17 cellular contexts compared by ENCODE assay signal in the genomic region with DNA sequence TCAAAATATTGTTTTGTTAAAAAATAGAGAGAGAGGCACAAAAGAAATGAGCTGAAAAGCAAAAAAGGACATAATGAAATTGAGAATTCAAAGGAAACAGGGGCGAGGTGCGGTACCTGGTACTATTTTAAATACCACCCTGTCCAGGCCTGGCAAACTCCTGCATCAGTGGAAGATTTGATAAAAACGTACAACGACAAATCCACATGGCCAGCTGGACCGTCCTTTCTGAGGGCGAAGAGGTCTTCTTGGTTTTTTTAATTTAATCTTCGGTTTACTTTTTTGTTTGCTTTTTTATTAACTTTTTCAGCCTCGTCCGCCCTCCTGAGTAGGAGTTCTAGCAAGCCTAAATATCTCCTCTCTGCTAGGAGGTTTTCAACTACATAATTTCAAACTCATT. TPM values are rescaled to one million over a fixed set of nuclear protein-coding genes. Genes with fewer than 3 reads are reported as not detected.
A peak's percentile ranks its signal among the peaks of the same experiment; 100 is the strongest.
DNase-seq lines count a peak whose midpoint lies in the region; ATAC-seq and TF ChIP-seq lines count a peak whose summit lies in the region.
"Had no signal": no experiment of that assay in that cellular context is flagged by ENCODE, and none has a peak within 500 bp of the region (broad histone marks: within the 10 kb centered on the region; RNA-seq: fewer than 3 reads in every experiment).

No MANE protein-coding gene starts in this region.

- peaks cover 40% of the 10 kb centered on the region for H3K4me1 ChIP-seq in foreskin keratinocyte
- peaks cover 76% of the 10 kb centered on the region for H3K4me1 ChIP-seq in suprapubic skin
- no peaks in the 10 kb centered on the region for H3K4me1 ChIP-seq in gastrocnemius medialis

- H3K9me3 ChIP-seq in suprapubic skin (no peaks in the 10 kb centered on the region), gastrocnemius medialis (no peaks in the 10 kb centered on the region)

- peaks cover 82% of the 10 kb centered on the region for H3K36me3 Mint-ChIP-seq in activated naive CD4-positive, alpha-beta T cell treated with anti-CD3 and anti-CD28 coated beads for 36 hours (ENCODE audit: low read depth)
- H3K36me3 Mint-ChIP-seq in activated T-cell treated with anti-CD3 and anti-CD28 coated beads, Interleukin-2, amount 50 U/mL, for 24 hours (ENCODE audit: low read depth), result peaks cover 92% of the 10 kb centered on the region

- ATAC-seq in foreskin keratinocyte (no peak), gastrocnemius medialis (no peak), GM21515 (IDR thresholded peaks at IDR 0.05; ENCODE audit: unreplicated experiment) (no peak)
- ATAC-seq: right cardiac atrium had no signal

- no peak for TF ChIP-seq EP300 in suprapubic skin (IDR thresholded peaks at IDR 0.05)

- H3K36me3 ChIP-seq in suprapubic skin (no peaks in the 10 kb centered on the region), gastrocnemius medialis (no peaks in the 10 kb centered on the region)

- no peaks in the 10 kb centered on the region for H3K27me3 ChIP-seq in foreskin keratinocyte
- H3K27me3 ChIP-seq in suprapubic skin, result peaks cover 6% of the 10 kb centered on the region
- peaks cover 3 to 17% (median 6%) of the 10 kb centered on the region in 3 donors for H3K27me3 ChIP-seq in gastrocnemius medialis

- H3K27me3 Mint-ChIP-seq in activated naive CD4-positive, alpha-beta T cell treated with anti-CD3 and anti-CD28 coated beads for 36 hours (ENCODE audit: low read depth), result no peaks in the 10 kb centered on the region
- H3K27me3 Mint-ChIP-seq in activated T-cell treated with anti-CD3 and anti-CD28 coated beads, Interleukin-2, amount 50 U/mL, for 24 hours, result no peaks in the 10 kb centered on the region

- peaks cover 87% of the 10 kb centered on the region for H3K4me1 Mint-ChIP-seq in activated naive CD4-positive, alpha-beta T cell treated with anti-CD3 and anti-CD28 coated beads for 36 hours (ENCODE audit: low read depth)
- H3K4me1 Mint-ChIP-seq in activated T-cell treated with anti-CD3 and anti-CD28 coated beads, Interleukin-2, amount 50 U/mL, for 24 hours (ENCODE audit: low read depth), result peaks cover 100% of the 10 kb centered on the region

- CTCF ChIA-PET in activated naive CD4-positive, alpha-beta T cell treated with anti-CD3 and anti-CD28 coated beads for 36 hours (lab: Charles Lee), result interaction anchor here (1.1 to 2.7 kb wide), 2 partner anchors 17 to 26 kb away, joined by 5 to 9 read pairs; no protein-coding TSS in a partner anchor

- peak overlapping the region; percentile 92 for H3K27ac ChIP-seq in foreskin keratinocyte
- H3K27ac ChIP-seq in suprapubic skin, result peak overlapping the region; percentile 91
- H3K27ac ChIP-seq in gastrocnemius medialis, result no peak overlapping the region

- intact Hi-C loops in activated naive CD4-positive, alpha-beta T cell treated with anti-CD3 and anti-CD28 coated beads for 36 hours (cut with micrococcal nuclease), result loop anchor here (1.0 to 10.0 kb wide), 3 partner anchors 17 to 745 kb away; no protein-coding TSS in a partner anchor
- intact Hi-C loops in gastrocnemius medialis (cut with DNase I; ENCODE audit: low total_unique reads), result loop anchor here (10.0 kb wide), 1 partner anchor 65 kb away; no protein-coding TSS in a partner anchor

- TF ChIP-seq POLR2A in suprapubic skin (IDR thresholded peaks at IDR 0.05) (no peak), gastrocnemius medialis (IDR thresholded peaks at IDR 0.05) (no peak)

- H3K9me3 Mint-ChIP-seq in activated naive CD4-positive, alpha-beta T cell treated with anti-CD3 and anti-CD28 coated beads for 36 hours, result no peaks in the 10 kb centered on the region
- no peaks in the 10 kb centered on the region for H3K9me3 Mint-ChIP-seq in activated T-cell treated with anti-CD3 and anti-CD28 coated beads, Interleukin-2, amount 50 U/mL, for 24 hours
- H3K9me3 Mint-ChIP-seq: HFFc6 had no signal

- H3K4me3 ChIP-seq in suprapubic skin, result peak overlapping the region; percentile 33
- no peak overlapping the region for H3K4me3 ChIP-seq in gastrocnemius medialis

- no peak for TF ChIP-seq CTCF in foreskin keratinocyte (conservative IDR thresholded peaks at IDR 0.05)
- no peak for TF ChIP-seq CTCF in suprapubic skin (IDR thresholded peaks at IDR 0.05)
- TF ChIP-seq CTCF in gastrocnemius medialis (IDR thresholded peaks at IDR 0.05 in 4 of 5, conservative IDR thresholded peaks at IDR 0.05 in 1 of 5), result no peak

- peak overlapping the region; percentile 96 for H3K4me3 Mint-ChIP-seq in activated naive CD4-positive, alpha-beta T cell treated with anti-CD3 and anti-CD28 coated beads for 36 hours
- H3K4me3 Mint-ChIP-seq in activated T-cell treated with anti-CD3 and anti-CD28 coated beads, Interleukin-2, amount 50 U/mL, for 24 hours, result peak overlapping the region; percentile 99
- H3K4me3 Mint-ChIP-seq: HFFc6 had no signal

- in situ Hi-C loops in gastrocnemius medialis (cut with MboI; ENCODE audit: low sequenced_read_pairs in 4 of 4), result loop anchor here in 1 of 4 donors (25.0 kb wide), 1 partner anchor 1123 kb away; no protein-coding TSS in a partner anchor

- DNase-seq in activated naive CD4-positive, alpha-beta T cell treated with anti-CD3 and anti-CD28 coated beads for 36 hours, result no peak
- no peak for DNase-seq in activated naive CD4-positive, alpha-beta T cell treated with Interleukin-2 at 50 U/mL for 16 hours
- DNase-seq in activated T-cell treated with anti-CD3 and anti-CD28 coated beads, Interleukin-2, amount 50 U/mL, for 24 hours, result no peak
- DNase-seq in foreskin keratinocyte (peak in 1 of 2 donors; percentile 50), suprapubic skin (ENCODE audit: low spot score in 2 of 2) (no peak), gastrocnemius medialis (no peak), NOMO-1 treated with DMSO at 0.1 percent for 48 hours (lab: John Stamatoyannopoulos, UW; ENCODE audit: unreplicated experiment) (no peak)
- DNase-seq: HFFc6; midbrain; NCI-H1436 treated with DMSO at 0.1 percent for 48 hours; nucleus accumbens; right cardiac atrium; RPMI8226; stimulated activated CD4-positive, alpha-beta T cell treated with anti-CD3 and anti-CD28 coated beads, Interleukin-1b, Interleukin-23, amount 100 ng/mL, for 48 hours; SW 1271 had no signal

- WGBS in suprapubic skin, result 45% methylated on average over 9 of the region's 9 CpGs

- H3K27ac Mint-ChIP-seq in activated naive CD4-positive, alpha-beta T cell treated with anti-CD3 and anti-CD28 coated beads for 36 hours, result peak overlapping the region; percentile 95
- H3K27ac Mint-ChIP-seq in activated T-cell treated with anti-CD3 and anti-CD28 coated beads, Interleukin-2, amount 50 U/mL, for 24 hours, result peak overlapping the region; percentile 100
- H3K27ac Mint-ChIP-seq: HFFc6 had no signal

RNA-seq across cellular contexts. Expression of a gene that starts 11.9 kb away (rescaled TPM):
- total RNA-seq in activated naive CD4-positive, alpha-beta T cell treated with anti-CD3 and anti-CD28 coated beads for 36 hours, result 10 to 100 TPM; 71.7 to 71.9 TPM
- 15.4 and 16.3 TPM in 2 replicates for total RNA-seq in foreskin keratinocyte
- polyA plus RNA-seq in foreskin keratinocyte, result 3.8 and 4.4 TPM in 2 replicates
- total RNA-seq in suprapubic skin, result 10 to 100 TPM; 35.9 to 53.8 (median 47.5) TPM
- under 1 TPM in 3 of 4 donors, not detected in 1; 0.05 to 0.62 (median 0.18) TPM for total RNA-seq in gastrocnemius medialis
- polyA plus RNA-seq: AG04450 had no signal

Comparison
In these comparisons a context has a peak if more than half of its experiments do, and no peak if none do; other contexts are left out.
1. H3K27ac ChIP-seq: peak in foreskin keratinocyte (single experiment) and suprapubic skin (single experiment); none in gastrocnemius medialis (0 of 4).
2. RNA of a gene that starts 11.9 kb away (total RNA-seq): 71.7 to 71.9 TPM in activated naive CD4-positive, alpha-beta T cell treated with anti-CD3 and anti-CD28 coated beads for 36 hours, 35.9 to 53.8 TPM in suprapubic skin and 15.4 to 16.3 TPM in foreskin keratinocyte; 0.05 to 0.62 TPM in gastrocnemius medialis; every median in the first group is over 10 times any median in the second.